8 cellular contexts compared by ENCODE assay signal in the genomic region with DNA sequence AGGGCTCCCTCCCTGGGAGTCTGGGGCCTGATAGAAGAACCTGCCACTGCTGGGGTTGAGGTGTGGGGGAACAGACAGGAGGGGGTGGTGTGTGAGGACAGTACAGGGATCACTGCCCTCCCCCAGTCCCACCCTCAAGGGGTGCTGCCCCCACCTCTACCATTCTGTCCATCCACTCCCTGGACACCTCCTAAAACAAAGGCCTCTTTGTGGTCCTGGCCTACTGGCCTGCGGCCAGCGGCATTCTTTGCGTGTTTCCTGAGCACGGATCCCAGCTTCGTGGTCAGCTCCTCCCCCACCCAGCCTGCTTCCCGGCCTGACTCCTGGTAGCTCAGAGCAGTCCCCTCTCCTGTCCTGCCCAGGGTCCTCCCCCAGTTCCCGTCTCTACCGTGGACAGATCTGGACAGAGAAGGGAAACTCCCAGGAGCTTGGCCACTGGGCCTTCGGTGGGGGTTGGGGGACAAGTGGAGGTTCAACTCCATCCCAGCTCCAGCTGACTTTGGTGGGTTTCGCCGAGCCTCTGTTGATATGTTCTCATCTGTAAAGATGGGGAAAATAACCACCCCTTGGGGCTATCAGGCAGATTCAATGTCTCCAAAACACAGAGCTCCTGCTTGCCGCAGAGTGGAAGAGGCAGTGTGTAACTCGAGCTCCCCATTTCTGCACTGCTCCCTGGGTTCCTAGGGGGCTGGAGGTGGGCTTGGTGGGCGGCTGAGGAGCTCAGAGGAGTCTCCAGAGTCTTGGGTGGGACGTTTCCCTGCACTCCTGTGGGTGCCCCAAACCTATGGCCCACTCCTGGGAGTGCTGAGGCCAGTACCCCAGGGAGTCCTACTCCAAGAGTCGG. TPM values are rescaled to one million over a fixed set of nuclear protein-coding genes. Genes with fewer than 3 reads are reported as not detected.
DNase-seq lines count a peak whose midpoint lies in the region; FAIRE-seq and TF ChIP-seq lines count a peak whose summit lies in the region.
"Had no signal": no experiment of that assay in that cellular context is flagged by ENCODE, and none has a peak within 500 bp of the region (broad histone marks: within the 10 kb centered on the region; RNA-seq: fewer than 3 reads in every experiment).

No MANE protein-coding gene starts in this region.

- POLR2A ChIA-PET in GM10248 (lab: Yijun Ruan, JAX): interaction anchor here (0.5 kb wide), 1 partner anchor 60 kb away, joined by 3 read pairs; no protein-coding TSS in a partner anchor

- TF ChIP-seq CTCF in GM10248 (IDR thresholded peaks at IDR 0.05; ENCODE audit: control extremely low read depth, extremely low read depth, low read depth, missing control alignments): no peak

- H3K27me3 ChIP-seq in duodenal mucosa (ENCODE audit: control insufficient read depth in 1 of 2, insufficient read depth in 2 of 2, low read length in 2 of 2): no peaks in the 10 kb centered on the region

- FAIRE-seq in GM19239 (lab: Jason Lieb, UNC): no peak

- no peak overlapping the region for H3K4me3 ChIP-seq in duodenal mucosa (ENCODE audit: low read depth in 1 of 2, low read length in 2 of 2)

- CTCF ChIA-PET in GM10248 (lab: Yijun Ruan, JAX): interaction anchor here (0.7 to 14.9 kb wide), 9 partner anchors 7 to 294 kb away, joined by 3 to 270 read pairs (median 13); no protein-coding TSS in a partner anchor

- peak overlapping the region; percentile 3 to 32 for H3K9ac ChIP-seq in duodenal mucosa (ENCODE audit: low read depth in 1 of 2, low read length in 2 of 2)

- H3K9me3 ChIP-seq in duodenal mucosa (ENCODE audit: control insufficient read depth in 1 of 2, low read length in 2 of 2): no peaks in the 10 kb centered on the region

- H3K27ac ChIP-seq in duodenal mucosa (ENCODE audit: low read depth, low read length): peak overlapping the region; percentile 58

- no peaks in the 10 kb centered on the region for H3K36me3 ChIP-seq in duodenal mucosa (ENCODE audit: control insufficient read depth in 1 of 2, insufficient read depth in 2 of 2, low read length in 2 of 2)

- peaks cover 70 to 73% of the 10 kb centered on the region in 2 donors for H3K4me1 ChIP-seq in duodenal mucosa (ENCODE audit: control insufficient read depth in 1 of 2, insufficient read depth in 2 of 2, low read length in 2 of 2)

- peak; percentile 99 for DNase-seq in M059J (ENCODE audit: low read depth)
- peak; percentile 89 to 92 for DNase-seq in lung microvascular endothelial cell (ENCODE audit: low read depth in 2 of 2)
- peak; percentile 82 for DNase-seq in ureter (ENCODE audit: low spot score)
- no peak for DNase-seq in GM19239 (ENCODE audit: insufficient read length, low spot score)
- no peak for DNase-seq in GM10248 (ENCODE audit: extremely low spot score)
- no peak for DNase-seq in stimulated activated naive CD4-positive, alpha-beta T cell (lab: John Stamatoyannopoulos, UW)
- DNase-seq: naive B cell had no signal

RNA-seq across cellular contexts. Expression of gene LYL1, which starts 48.7 kb away (rescaled TPM):
- not detected in 2 replicates for total RNA-seq in M059J (2014; rRNA removed; shearing (Covaris generic))
- 17.3 and 28.8 TPM in 2 replicates for total RNA-seq in lung microvascular endothelial cell
- 3.0 TPM for total RNA-seq in ureter

RNA-seq across cellular contexts. Expression of gene NFIX, which starts 58.7 kb away (rescaled TPM):
- total RNA-seq in M059J (2014; rRNA removed; shearing (Covaris generic)): 38.5 and 52.0 TPM in 2 replicates
- total RNA-seq in lung microvascular endothelial cell (8.9 and 10.5 TPM in 2 replicates), ureter (91.7 TPM)

Comparison
In these comparisons a context has a peak if more than half of its experiments do, and no peak if none do; other contexts are left out.
1. DNase-seq: peak in M059J (single experiment), lung microvascular endothelial cell (2 of 2) and ureter (single experiment); none in GM19239 (single experiment), GM10248 (single experiment) and stimulated activated naive CD4-positive, alpha-beta T cell (0 of 6).